In genomic region chr7:98209166-98209920, GRCh38 we compare ENCODE assay signal across 14 cellular contexts. TPM values are rescaled to one million over a fixed set of nuclear protein-coding genes. Genes with fewer than 3 reads are reported as not detected.
A peak's percentile ranks its signal among the peaks of the same experiment; 100 is the strongest.
DNase-seq lines count a peak whose midpoint lies in the region; ATAC-seq, FAIRE-seq and TF ChIP-seq lines count a peak whose summit lies in the region.
"Had no signal": no experiment of that assay in that cellular context is flagged by ENCODE, and none has a peak within 500 bp of the region (broad histone marks: within the 10 kb centered on the region; RNA-seq: fewer than 3 reads in every experiment).

No MANE protein-coding gene starts in this region.

- H3K9me3 ChIP-seq in H1 (ENCODE audit: insufficient read depth in 2 of 2, low read depth in 1 of 2, low read length in 1 of 2) (no peaks in the 10 kb centered on the region), osteoblast (ENCODE audit: low read depth, low read length) (no peaks in the 10 kb centered on the region)
- H3K9me3 ChIP-seq: heart right ventricle, Peyer's patch, suprapubic skin had no signal

- no peaks in the 10 kb centered on the region for H3K9me3 Mint-ChIP-seq in activated CD4-positive, alpha-beta T cell treated with anti-CD3 and anti-CD28 coated beads, Interleukin-2, amount 10 ng/mL, durations not matched to agents 24 days and 14 days
- H3K9me3 Mint-ChIP-seq in GM23338, result no peaks in the 10 kb centered on the region

- no peak overlapping the region for H3K23ac ChIP-seq in H1 (ENCODE audit: insufficient read length)

- no peak overlapping the region for H3K14ac ChIP-seq in H1 (ENCODE audit: insufficient read length)

- TF ChIP-seq CTCF in GM23338 (conservative IDR thresholded peaks at IDR 0.05; ENCODE audit: low read depth in 2 of 2), result no peak
- TF ChIP-seq CTCF in H1 (IDR thresholded peaks at IDR 0.05; ENCODE audit: control extremely low read depth in 1 of 3, insufficient read depth in 1 of 3, low read depth in 1 of 3, low read length in 3 of 3), result no peak
- TF ChIP-seq CTCF in osteoblast (IDR thresholded peaks at IDR 0.05; ENCODE audit: extremely low read depth, low read depth, low read length), result no peak

- CTCF ChIA-PET in H1 (lab: Charles Lee; ENCODE audit: partially characterized antibody), result no interaction called here

- ATAC-seq in GM23338 (no peak), HG02798 (IDR thresholded peaks at IDR 0.05; ENCODE audit: poor library complexity, unreplicated experiment) (no peak), GM18519 (IDR thresholded peaks at IDR 0.05; ENCODE audit: low FRiP score, unreplicated experiment) (no peak)
- ATAC-seq: heart right ventricle had no signal

- DNase-seq in activated CD4-positive, alpha-beta T cell treated with anti-CD3 and anti-CD28 coated beads, Interleukin-2, amount 10 ng/mL, durations not matched to agents 24 days and 14 days, result no peak
- DNase-seq in activated CD4-positive, alpha-beta T cell treated with anti-CD3 and anti-CD28 coated beads, Interleukin-2, amount 50 U/mL, for 48 hours, result no peak
- no peak for DNase-seq in GM23338 (ENCODE audit: low spot score)
- DNase-seq in H1 (ENCODE audit: low read depth in 1 of 2, low spot score in 2 of 2), result no peak
- DNase-seq in osteoblast (ENCODE audit: insufficient read length, low spot score, missing footprints), result peak; percentile 45
- DNase-seq in activated gamma-delta T cell treated with Interleukin-2 at 50 U/mL for 16 hours, result no peak
- DNase-seq: heart right ventricle, NCI-H187 had no signal

- H3K79me2 ChIP-seq in GM23338 (replicated peaks; ENCODE audit: insufficient read depth) (no peaks in the 10 kb centered on the region), H1 (ENCODE audit: control insufficient read depth in 1 of 2, insufficient read depth in 2 of 2, low read length in 2 of 2) (no peaks in the 10 kb centered on the region), osteoblast (ENCODE audit: insufficient read depth, low read length) (no peaks in the 10 kb centered on the region)

- H2AK5ac ChIP-seq in H1 (ENCODE audit: low read depth, low read length), result peak overlapping the region; percentile 13; the same call in 1 of the 2 replicates

- H2AFZ ChIP-seq in GM23338 (no peak overlapping the region), H1 (ENCODE audit: low read length) (no peak overlapping the region), osteoblast (ENCODE audit: low read length) (no peak overlapping the region)

- H3K4ac ChIP-seq in H1 (replicated peaks; ENCODE audit: insufficient read length, low read depth, low read length), result no peak overlapping the region

- H3K18ac ChIP-seq in H1 (ENCODE audit: extremely low read depth, low read length), result no peak overlapping the region

- FAIRE-seq in H1 (lab: Jason Lieb, UNC), result no peak

- H3K4me1 Mint-ChIP-seq in activated CD4-positive, alpha-beta T cell treated with anti-CD3 and anti-CD28 coated beads, Interleukin-2, amount 10 ng/mL, durations not matched to agents 24 days and 14 days, result peaks cover 2% of the 10 kb centered on the region
- H3K4me1 Mint-ChIP-seq in GM23338, result peaks cover 6% of the 10 kb centered on the region; the same call in 2 of the 3 replicates

- TF ChIP-seq EP300 in H1 (IDR thresholded peaks at IDR 0.05; ENCODE audit: borderline replicate concordance in 1 of 2, low read depth in 2 of 2, low read length in 2 of 2), result no peak

- H3K56ac ChIP-seq in H1 (replicated peaks; ENCODE audit: insufficient read length, low read depth, low read length), result no peak overlapping the region

- H3K27ac Mint-ChIP-seq in activated CD4-positive, alpha-beta T cell treated with anti-CD3 and anti-CD28 coated beads, Interleukin-2, amount 10 ng/mL, durations not matched to agents 24 days and 14 days, result no peak overlapping the region
- H3K27ac Mint-ChIP-seq in GM23338, result no peak overlapping the region

- H4K20me1 ChIP-seq in GM23338 (replicated peaks; ENCODE audit: insufficient read depth) (no peaks in the 10 kb centered on the region; the same call in 1 of the 2 replicates), H1 (replicated peaks in 1 of 2; ENCODE audit: control insufficient read depth in 1 of 2, insufficient read depth in 2 of 2, low read length in 2 of 2) (peaks cover 0 to 3% of the 10 kb centered on the region in 2 experiments), osteoblast (ENCODE audit: insufficient read depth, low read length) (no peaks in the 10 kb centered on the region)

- H3K23me2 ChIP-seq in H1 (ENCODE audit: low read depth, low read length), result peaks cover 4% of the 10 kb centered on the region; the same call in 1 of the 2 replicates

- intact Hi-C loops in activated CD4-positive, alpha-beta T cell treated with anti-CD3 and anti-CD28 coated beads, Interleukin-2, amount 10 ng/mL, durations not matched to agents 24 days and 14 days (cut with micrococcal nuclease), result no loop called here

- POLR2A ChIA-PET in H1 (lab: Charles Lee; ENCODE audit: partially characterized antibody), result interaction anchor here (1.3 kb wide), 1 partner anchor 12 kb away, joined by 3 read pairs; no protein-coding TSS in a partner anchor

- TF ChIP-seq POLR2A in H1 (IDR thresholded peaks at IDR 0.05; ENCODE audit: control extremely low read depth in 1 of 2, low read depth in 2 of 2, low read length in 2 of 2), result no peak

- no peaks in the 10 kb centered on the region for H3F3A ChIP-seq in GM23338 (replicated peaks; ENCODE audit: low read depth)

- no peaks in the 10 kb centered on the region for H3K27me3 ChIP-seq in GM23338 (ENCODE audit: insufficient read depth)
- no peaks in the 10 kb centered on the region for H3K27me3 ChIP-seq in H1 (replicated peaks in 1 of 4; ENCODE audit: control insufficient read depth in 3 of 4, extremely low read depth in 1 of 4, insufficient read depth in 3 of 4, low read length in 3 of 4)
- no peaks in the 10 kb centered on the region for H3K27me3 ChIP-seq in osteoblast (ENCODE audit: insufficient read depth, low read length)
- H3K27me3 ChIP-seq: Peyer's patch had no signal

- H2BK15ac ChIP-seq in H1 (ENCODE audit: low read length), result no peak overlapping the region

- H3K9me2 ChIP-seq in GM23338 (ENCODE audit: insufficient read depth), result no peaks in the 10 kb centered on the region

- no peaks in the 10 kb centered on the region for H3K27me3 Mint-ChIP-seq in activated CD4-positive, alpha-beta T cell treated with anti-CD3 and anti-CD28 coated beads, Interleukin-2, amount 10 ng/mL, durations not matched to agents 24 days and 14 days
- H3K27me3 Mint-ChIP-seq in GM23338 (ENCODE audit: insufficient read depth, low read depth, poor library complexity), result peaks cover 6% of the 10 kb centered on the region

- H3K9ac ChIP-seq in H1 (replicated peaks in 1 of 4; ENCODE audit: extremely low read depth in 1 of 4, low read depth in 3 of 4, low read length in 3 of 4), result no peak overlapping the region

- no peak overlapping the region for H2BK20ac ChIP-seq in H1 (ENCODE audit: low read length)

- H2BK12ac ChIP-seq in H1 (ENCODE audit: low read depth, low read length), result no peak overlapping the region

- H3K36me3 ChIP-seq in GM23338 (ENCODE audit: insufficient read depth) (no peaks in the 10 kb centered on the region), H1 (ENCODE audit: control insufficient read depth in 2 of 4, insufficient read depth in 4 of 4, low read length in 3 of 4) (peaks cover 0 to 15% (median 0%) of the 10 kb centered on the region in 4 experiments; a peak in 4 of 8 replicates), osteoblast (ENCODE audit: insufficient read depth, low read length) (no peaks in the 10 kb centered on the region)

- no peak overlapping the region; the same call in 1 of the 2 replicates for H2BK5ac ChIP-seq in H1 (ENCODE audit: low read depth, low read length)

- H3K79me1 ChIP-seq in H1 (ENCODE audit: low read depth, low read length), result no peaks in the 10 kb centered on the region; the same call in 1 of the 2 replicates

- H3K4me2 ChIP-seq in GM23338 (no peak overlapping the region; the same call in 1 of the 2 replicates), H1 (ENCODE audit: insufficient read depth in 1 of 2, low read depth in 2 of 2, low read length in 2 of 2) (no peak overlapping the region; a peak in 1 of 4 replicates), osteoblast (ENCODE audit: insufficient read depth, low read length) (no peak overlapping the region)

- H4K5ac ChIP-seq in H1 (ENCODE audit: insufficient read length, low read depth, low read length), result no peak overlapping the region

- WGBS in H1 (ENCODE audit: extremely low coverage in 1 of 2, insufficient coverage in 1 of 2, insufficient read length in 1 of 2, insufficient replicate concordance in 2 of 2, low coverage in 1 of 2, low lambda C conversion rate in 2 of 2, missing lambda C conversion rate in 1 of 2), 2 experiments, result 92% methylated on average over 17 of the region's 17 CpGs; no CpG with 5 or more reads in 1 of the 2 experiments

- H3K4me1 ChIP-seq in GM23338 (ENCODE audit: insufficient read depth) (no peaks in the 10 kb centered on the region), H1 (replicated peaks in 1 of 4; ENCODE audit: control insufficient read depth in 3 of 4, insufficient read depth in 4 of 4, low read length in 3 of 4) (peaks cover 0 to 5% (median 3%) of the 10 kb centered on the region in 4 experiments; a peak in 3 of 7 replicates), osteoblast (ENCODE audit: insufficient read depth, low read length) (no peaks in the 10 kb centered on the region)

- no peak overlapping the region for H3K27ac ChIP-seq in GM23338 (ENCODE audit: low read depth)
- no peak overlapping the region for H3K27ac ChIP-seq in H1 (ENCODE audit: low read depth, low read length)
- H3K27ac ChIP-seq in osteoblast (ENCODE audit: low read depth, low read length), result no peak overlapping the region
- H3K27ac ChIP-seq: heart right ventricle, Peyer's patch, suprapubic skin had no signal

- TF ChIP-seq RAD21 in H1 (IDR thresholded peaks at IDR 0.05 in 1 of 2, conservative IDR thresholded peaks at IDR 0.05 in 1 of 2; ENCODE audit: low read depth in 2 of 2, low read length in 2 of 2), result no peak

- H3K4me3 ChIP-seq in GM23338 (peak overlapping the region; percentile 60; the same call in 1 of the 2 replicates), H1 (ENCODE audit: extremely low read depth in 1 of 4, insufficient read depth in 2 of 4, low read depth in 3 of 4, low read length in 4 of 4) (no peak overlapping the region), osteoblast (ENCODE audit: insufficient read depth, low read length) (no peak overlapping the region)
- H3K4me3 ChIP-seq: heart right ventricle, Peyer's patch, suprapubic skin had no signal

- peaks cover 15% of the 10 kb centered on the region for H3K36me3 Mint-ChIP-seq in activated CD4-positive, alpha-beta T cell treated with anti-CD3 and anti-CD28 coated beads, Interleukin-2, amount 10 ng/mL, durations not matched to agents 24 days and 14 days (ENCODE audit: low read depth)
- H3K36me3 Mint-ChIP-seq in GM23338 (ENCODE audit: low read depth), result peaks cover 16% of the 10 kb centered on the region

- H3K4me3 Mint-ChIP-seq in activated CD4-positive, alpha-beta T cell treated with anti-CD3 and anti-CD28 coated beads, Interleukin-2, amount 10 ng/mL, durations not matched to agents 24 days and 14 days, result peak overlapping the region; percentile 45
- peak overlapping the region; percentile 65 for H3K4me3 Mint-ChIP-seq in GM23338

- H4K91ac ChIP-seq in H1 (replicated peaks; ENCODE audit: insufficient read length, low read length), result no peak overlapping the region

- H2BK120ac ChIP-seq in H1 (replicated peaks; ENCODE audit: low read depth, low read length), result no peak overlapping the region

- H4K8ac ChIP-seq in H1 (ENCODE audit: extremely low read depth, insufficient read depth, low read length), result no peak overlapping the region

RNA-seq across cellular contexts. Expression of gene BHLHA15, which starts 1.9 kb away (rescaled TPM):
- 0.40 and 0.72 TPM in 2 replicates for total RNA-seq in activated CD4-positive, alpha-beta T cell treated with anti-CD3 and anti-CD28 coated beads, Interleukin-2, amount 10 ng/mL, durations not matched to agents 24 days and 14 days
- total RNA-seq in GM23338 (2014; rRNA removed; shearing (Covaris generic)), result 8.3 and 10.9 TPM in 2 replicates
- polyA plus RNA-seq in GM23338 (2016; fragmentation: Nextera tagmentation; extraction: Ambion mirVana) (0.99 and 1.4 TPM in 2 replicates), H1 (2011; rRNA removed) (1.1 and 2.2 TPM in 2 replicates)
- total RNA-seq in H1 (2021; fragmentation: NEBNext Ultra II Directional; extraction: Animal tissue kit (Norgen Biotek cat#: 25700)), result 2.7 and 3.5 TPM in 2 replicates
- 2.0 TPM for polyA plus RNA-seq in H1 (2011; cell fraction: cytosol; rRNA removed)
- polyA plus RNA-seq in H1 (2011; cell fraction: nucleus; rRNA removed), result 3.2 TPM
- 1.3 to 1.7 TPM (median 1.7 TPM) in 3 of 4 replicates, not detected in the other for polyA plus RNA-seq in H1 (2012, experiment 1 of 2)
- polyA plus RNA-seq in H1 (2012, experiment 2 of 2), result 0.67 TPM
- 3.8 TPM for polyA plus RNA-seq in H1 (2013, experiment 1 of 2)
- polyA plus RNA-seq in H1 (2013, experiment 2 of 2), result 3.4 TPM
- 0.39 TPM in 1 of 2 replicates, not detected in the other for polyA minus RNA-seq in H1 (2011; rRNA and poly(A)+ RNA removed)
- polyA minus RNA-seq in H1 (2011; cell fraction: cytosol; rRNA and poly(A)+ RNA removed), result not detected
- polyA minus RNA-seq in H1 (2011; cell fraction: nucleus; rRNA and poly(A)+ RNA removed), result 2.1 TPM
- total RNA-seq in osteoblast, result not detected in 2 replicates
- total RNA-seq: H4, heart right ventricle had no signal
- polyA plus RNA-seq: fibroblast of lung had no signal

RNA-seq across cellular contexts. Expression of gene TECPR1, which starts 42.7 kb away (rescaled TPM):
- total RNA-seq in activated CD4-positive, alpha-beta T cell treated with anti-CD3 and anti-CD28 coated beads, Interleukin-2, amount 10 ng/mL, durations not matched to agents 24 days and 14 days, result 43.1 and 47.8 TPM in 2 replicates
- 8.3 and 24.4 TPM in 2 replicates for total RNA-seq in GM23338 (2014; rRNA removed; shearing (Covaris generic))
- polyA plus RNA-seq in GM23338 (2016; fragmentation: Nextera tagmentation; extraction: Ambion mirVana) (4.4 and 4.6 TPM in 2 replicates), H1 (2011; rRNA removed) (1.3 and 2.4 TPM in 2 replicates)
- 11.1 and 11.4 TPM in 2 replicates for total RNA-seq in H1 (2021; fragmentation: NEBNext Ultra II Directional; extraction: Animal tissue kit (Norgen Biotek cat#: 25700))
- 4.1 TPM for polyA plus RNA-seq in H1 (2011; cell fraction: cytosol; rRNA removed)
- polyA plus RNA-seq in H1 (2011; cell fraction: nucleus; rRNA removed), result 9.3 TPM
- polyA plus RNA-seq in H1 (2012, experiment 1 of 2), result 7.8 to 10.2 TPM (median 8.4 TPM) in 4 replicates
- 6.2 TPM for polyA plus RNA-seq in H1 (2012, experiment 2 of 2)
- 3.3 TPM for polyA plus RNA-seq in H1 (2013, experiment 1 of 2)
- 3.3 TPM for polyA plus RNA-seq in H1 (2013, experiment 2 of 2)
- 3.1 and 4.7 TPM in 2 replicates for polyA minus RNA-seq in H1 (2011; rRNA and poly(A)+ RNA removed)
- 2.8 TPM for polyA minus RNA-seq in H1 (2011; cell fraction: cytosol; rRNA and poly(A)+ RNA removed)
- 8.1 TPM for polyA minus RNA-seq in H1 (2011; cell fraction: nucleus; rRNA and poly(A)+ RNA removed)
- total RNA-seq in osteoblast, result 20.3 and 22.4 TPM in 2 replicates
